ENCODE assay signal across 12 cellular contexts in genomic region chr6:139597087-139597763, GRCh38.
A peak's percentile ranks its signal among the peaks of the same experiment; 100 is the strongest.
DNase-seq lines count a peak whose midpoint lies in the region; ATAC-seq, FAIRE-seq and TF ChIP-seq lines count a peak whose summit lies in the region.
"Had no signal": no experiment of that assay in that cellular context is flagged by ENCODE, and none has a peak within 500 bp of the region (broad histone marks: within the 10 kb centered on the region; RNA-seq: fewer than 3 reads in every experiment).

No MANE protein-coding gene starts in this region.

- H3K9ac ChIP-seq in parathyroid adenoma = no peak overlapping the region

- H3K36me3 Mint-ChIP-seq in endothelial cell (ENCODE audit: low read depth, unreplicated experiment) = no peaks in the 10 kb centered on the region

- H3K27me3 ChIP-seq in adrenal gland (no peaks in the 10 kb centered on the region), parathyroid adenoma (ENCODE audit: control insufficient read depth, insufficient read depth, low read length) (no peaks in the 10 kb centered on the region)
- H3K27me3 ChIP-seq: ovary had no signal

- DNase-seq in A549 (ENCODE audit: low read depth in 1 of 2, low spot score in 1 of 2) (no peak), adrenal gland (no peak), left cardiac atrium (no peak), endothelial cell (ENCODE audit: low spot score) (no peak), MV-4-11 (lab: John Stamatoyannopoulos, UW) (no peak), NCI-H510A treated with DMSO at 0.1 percent for 48 hours (lab: John Stamatoyannopoulos, UW) (no peak)
- DNase-seq: activated CD4-positive, alpha-beta memory T cell treated with anti-CD3 and anti-CD28 coated beads, Interleukin-2, amount 10 ng/mL, durations not matched to agents 7 days and 5 days; NCI-H2081 treated with DMSO at 0.1 percent for 48 hours; SIG-M5 had no signal

- H3K36me3 ChIP-seq in adrenal gland (replicated peaks in 1 of 2) = no peaks in the 10 kb centered on the region
- H3K36me3 ChIP-seq in parathyroid adenoma (ENCODE audit: control insufficient read depth, insufficient read depth, low read length) = peaks cover 4% of the 10 kb centered on the region
- H3K36me3 ChIP-seq: ovary had no signal

- TF ChIP-seq POLR2A in A549 (IDR thresholded peaks at IDR 0.05; ENCODE audit: low read length) (no peak), adrenal gland (IDR thresholded peaks at IDR 0.05) (no peak)

- H3K27me3 Mint-ChIP-seq in endothelial cell (ENCODE audit: unreplicated experiment) = no peaks in the 10 kb centered on the region
- H3K27me3 Mint-ChIP-seq: activated CD4-positive, alpha-beta memory T cell treated with anti-CD3 and anti-CD28 coated beads, Interleukin-2, amount 10 ng/mL, durations not matched to agents 7 days and 5 days had no signal

- H3K4me3 ChIP-seq in A549 = no peak overlapping the region
- no peak overlapping the region for H3K4me3 ChIP-seq in adrenal gland
- H3K4me3 ChIP-seq in parathyroid adenoma (ENCODE audit: low read depth, low read length) = no peak overlapping the region
- H3K4me3 ChIP-seq: ovary had no signal

- no peak for TF ChIP-seq EP300 in A549 (IDR thresholded peaks at IDR 0.05)

- POLR2A ChIA-PET in A549 (lab: Yijun Ruan, JAX) = interaction anchor here (1.6 kb wide), 1 partner anchor 223 kb away, joined by 13 read pairs; the partner anchor contains the start of gene CITED2

- TF ChIP-seq RAD21 in A549 (conservative IDR thresholded peaks at IDR 0.05 in 1 of 2, IDR thresholded peaks at IDR 0.05 in 1 of 2) = no peak

- H3K4me1 Mint-ChIP-seq in endothelial cell (ENCODE audit: unreplicated experiment) = peaks cover 4% of the 10 kb centered on the region

- no peak for ATAC-seq in A549
- peak; percentile 5 to 6 for ATAC-seq in left cardiac atrium
- no peak for ATAC-seq in HG03520 (IDR thresholded peaks at IDR 0.05; ENCODE audit: unreplicated experiment)

- H3K27ac ChIP-seq in A549 (peak overlapping the region; percentile 54 to 61), adrenal gland (peak overlapping the region; percentile 44 to 76 (median 72)), parathyroid adenoma (peak overlapping the region; percentile 48)

- CTCF ChIA-PET in A549 (lab: Yijun Ruan, JAX) = interaction anchor here (0.6 to 1.4 kb wide), 2 partner anchors 16 to 65 kb away, joined by 3 to 5 read pairs; no protein-coding TSS in a partner anchor

- H2AFZ ChIP-seq in parathyroid adenoma = peak overlapping the region; percentile 40

- intact Hi-C loops in adrenal gland (cut with DNase I) = no loop called here
- intact Hi-C loops in left cardiac atrium (cut with DNase I) = no loop called here

- FAIRE-seq in A549 (lab: Jason Lieb, UNC) = no peak

- no peaks in the 10 kb centered on the region for H3K79me2 ChIP-seq in parathyroid adenoma

- H3K4me2 ChIP-seq in A549 = peak overlapping the region; percentile 61
- H3K4me2 ChIP-seq in parathyroid adenoma (ENCODE audit: low read length) = no peak overlapping the region

- H3K27ac Mint-ChIP-seq in endothelial cell (ENCODE audit: unreplicated experiment) = no peak overlapping the region
- H3K27ac Mint-ChIP-seq: activated CD4-positive, alpha-beta memory T cell treated with anti-CD3 and anti-CD28 coated beads, Interleukin-2, amount 10 ng/mL, durations not matched to agents 7 days and 5 days had no signal

- no peak for TF ChIP-seq CTCF in A549 (IDR thresholded peaks at IDR 0.05)
- no peak for TF ChIP-seq CTCF in adrenal gland (IDR thresholded peaks at IDR 0.05)
- no peak for TF ChIP-seq CTCF in parathyroid adenoma (IDR thresholded peaks at IDR 0.05)
- no peak for TF ChIP-seq CTCF in endothelial cell (IDR thresholded peaks at IDR 0.05; ENCODE audit: unreplicated experiment)

- no peaks in the 10 kb centered on the region for H3K9me3 ChIP-seq in A549
- H3K9me3 ChIP-seq in adrenal gland (replicated peaks in 1 of 3) = no peaks in the 10 kb centered on the region
- H3K9me3 ChIP-seq in parathyroid adenoma (ENCODE audit: control insufficient read depth, low read length) = no peaks in the 10 kb centered on the region
- H3K9me3 ChIP-seq: ovary had no signal

- no peak overlapping the region for H3K4me3 Mint-ChIP-seq in endothelial cell (ENCODE audit: unreplicated experiment)
- H3K4me3 Mint-ChIP-seq: activated CD4-positive, alpha-beta memory T cell treated with anti-CD3 and anti-CD28 coated beads, Interleukin-2, amount 10 ng/mL, durations not matched to agents 7 days and 5 days had no signal

- H3K4me1 ChIP-seq in A549 (peaks cover 27% of the 10 kb centered on the region), adrenal gland (replicated peaks in 1 of 2) (peaks cover 19 to 29% of the 10 kb centered on the region in 2 donors), parathyroid adenoma (peaks cover 33% of the 10 kb centered on the region)

- WGBS in A549 (ENCODE audit: missing lambda C conversion rate) = 81% methylated on average over 1 of the region's 1 CpG
- 64 to 91% (median 74%) methylated on average over 1 of the region's 1 CpG for WGBS in adrenal gland, 4 donors

- no peaks in the 10 kb centered on the region for H3K9me3 Mint-ChIP-seq in endothelial cell (ENCODE audit: unreplicated experiment)
- H3K9me3 Mint-ChIP-seq: activated CD4-positive, alpha-beta memory T cell treated with anti-CD3 and anti-CD28 coated beads, Interleukin-2, amount 10 ng/mL, durations not matched to agents 7 days and 5 days had no signal

TF ChIP-seq in A549, 52 proteins besides CTCF, POLR2A, EP300 and RAD21:
- no peak for TF ChIP-seq TP53 (CRISPR knock-in tag; IDR thresholded peaks at IDR 0.05)
- no peak for TF ChIP-seq RNF2 (IDR thresholded peaks at IDR 0.05; ENCODE audit: borderline replicate concordance, low read depth)
- TF ChIP-seq MAX (IDR thresholded peaks at IDR 0.05) = no peak
TF ChIP-seq in A549: peak in this region for 0.

Comparison
In these comparisons a context has a peak if more than half of its experiments do, and no peak if none do; other contexts are left out.
1. ATAC-seq: peak in left cardiac atrium (2 of 2); none in A549 (0 of 2) and HG03520 (single experiment).
2. Peak in every context shown above with its lines, with median percentiles within 50 percentile points of each other: H3K27ac ChIP-seq.